Comparison of ENCODE assay signal across 22 cellular contexts in the genomic region with DNA sequence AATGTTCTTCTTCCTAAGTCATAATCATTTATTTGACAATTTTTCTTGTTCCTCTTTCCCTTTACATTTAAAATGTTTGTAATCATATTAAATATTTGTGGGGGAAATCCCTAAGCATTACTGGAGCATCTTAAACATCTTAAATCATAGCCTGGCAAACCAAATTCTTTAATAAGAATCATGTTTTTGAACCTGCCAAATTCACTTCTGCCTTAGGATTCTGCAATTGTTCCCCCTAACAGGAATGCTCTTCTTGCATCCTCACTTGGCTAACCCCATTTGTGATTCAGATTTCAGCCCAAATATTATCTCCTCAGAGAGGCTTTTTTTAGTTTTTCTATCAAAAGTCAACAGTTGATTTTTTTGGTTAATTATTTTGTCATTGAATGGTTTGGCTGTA.
"Had no signal": no experiment of that assay in that cellular context is flagged by ENCODE, and none has a peak within 500 bp of the region (broad histone marks: within the 10 kb centered on the region; RNA-seq: fewer than 3 reads in every experiment).

No MANE protein-coding gene starts in this region.

- H3K9me3 Mint-ChIP-seq: central memory CD8-positive, alpha-beta T cell had no signal

- H3K9me3 ChIP-seq: psoas muscle, right lobe of liver, thoracic aorta had no signal

- H3K79me2 ChIP-seq: parathyroid adenoma had no signal

- H3K4me3 Mint-ChIP-seq: central memory CD8-positive, alpha-beta T cell; natural killer cell; stimulated activated naive B cell treated with anti-CD40 and anti-IgM and Interleukin-4, amounts not matched to agents 10 μg/mL and 1 μg/mL and 100 μg/mL, for 72 hours; stimulated activated naive CD8-positive, alpha-beta T cell treated with anti-CD3 and anti-CD28 coated beads, Interleukin-15, amount 100 ng/mL, for 72 hours had no signal

- H3K9ac ChIP-seq: parathyroid adenoma had no signal

- H3K27me3 ChIP-seq: dorsolateral prefrontal cortex, foreskin keratinocyte, right lobe of liver had no signal

- H3K27ac ChIP-seq: dorsolateral prefrontal cortex, foreskin keratinocyte, parathyroid adenoma, psoas muscle, right lobe of liver, thoracic aorta had no signal

- H3K36me3 ChIP-seq: right lobe of liver, thoracic aorta had no signal

- H3K4me3 ChIP-seq: dorsolateral prefrontal cortex, psoas muscle, right lobe of liver, skin epidermis, thoracic aorta had no signal

- DNase-seq: cortex of kidney; dorsolateral prefrontal cortex; effector CD8-positive, alpha-beta T cell; foreskin keratinocyte; hippocampal formation; islet precursor cell; mammary epithelial cell; natural killer cell; occipital lobe; psoas muscle; retina; right lobe of liver; stimulated activated CD4-positive, alpha-beta T cell treated with anti-CD3 and anti-CD28 coated beads, Interleukin-2, amount 100 ng/mL, for 24 hours; stimulated activated CD4-positive, alpha-beta T cell treated with anti-CD3 and anti-CD28 coated beads, Interleukin-4, amount 100 ng/mL, for 4 hours; stimulated activated naive B cell treated with anti-CD40 and anti-IgM and Interleukin-4, amounts not matched to agents 10 μg/mL and 1 μg/mL and 100 μg/mL, for 72 hours; stimulated activated naive CD8-positive, alpha-beta T cell treated with anti-CD3 and anti-CD28 coated beads, Interleukin-15, amount 100 ng/mL, for 72 hours; trophoblast cell had no signal

- ATAC-seq: left lobe of liver; natural killer cell; psoas muscle; right lobe of liver; stimulated activated naive B cell treated with anti-CD40 and anti-IgM and Interleukin-4, amounts not matched to agents 10 μg/mL and 1 μg/mL and 100 μg/mL, for 72 hours; stimulated activated naive CD8-positive, alpha-beta T cell treated with anti-CD3 and anti-CD28 coated beads, Interleukin-15, amount 100 ng/mL, for 72 hours had no signal

- H3K27ac Mint-ChIP-seq: natural killer cell; stimulated activated naive B cell treated with anti-CD40 and anti-IgM and Interleukin-4, amounts not matched to agents 10 μg/mL and 1 μg/mL and 100 μg/mL, for 72 hours; stimulated activated naive CD8-positive, alpha-beta T cell treated with anti-CD3 and anti-CD28 coated beads, Interleukin-15, amount 100 ng/mL, for 72 hours had no signal

- H3K27me3 Mint-ChIP-seq: central memory CD8-positive, alpha-beta T cell; stimulated activated naive B cell treated with anti-CD40 and anti-IgM and Interleukin-4, amounts not matched to agents 10 μg/mL and 1 μg/mL and 100 μg/mL, for 72 hours; stimulated activated naive CD8-positive, alpha-beta T cell treated with anti-CD3 and anti-CD28 coated beads, Interleukin-15, amount 100 ng/mL, for 72 hours had no signal

- H3K4me1 ChIP-seq: foreskin keratinocyte, parathyroid adenoma, psoas muscle, right lobe of liver had no signal

- H2AFZ ChIP-seq: parathyroid adenoma had no signal

- H3K36me3 Mint-ChIP-seq: natural killer cell; stimulated activated naive B cell treated with anti-CD40 and anti-IgM and Interleukin-4, amounts not matched to agents 10 μg/mL and 1 μg/mL and 100 μg/mL, for 72 hours had no signal

- H3K4me1 Mint-ChIP-seq: central memory CD8-positive, alpha-beta T cell; natural killer cell; stimulated activated naive B cell treated with anti-CD40 and anti-IgM and Interleukin-4, amounts not matched to agents 10 μg/mL and 1 μg/mL and 100 μg/mL, for 72 hours; stimulated activated naive CD8-positive, alpha-beta T cell treated with anti-CD3 and anti-CD28 coated beads, Interleukin-15, amount 100 ng/mL, for 72 hours had no signal
